19 cellular contexts compared by ENCODE assay signal in genomic region chr9:121082075-121082474, GRCh38. TPM values are rescaled to one million over a fixed set of nuclear protein-coding genes. Genes with fewer than 3 reads are reported as not detected.
A peak's percentile ranks its signal among the peaks of the same experiment; 100 is the strongest.
DNase-seq lines count a peak whose midpoint lies in the region; ATAC-seq, FAIRE-seq and TF ChIP-seq lines count a peak whose summit lies in the region.
"Had no signal": no experiment of that assay in that cellular context is flagged by ENCODE, and none has a peak within 500 bp of the region (broad histone marks: within the 10 kb centered on the region; RNA-seq: fewer than 3 reads in every experiment).

No MANE protein-coding gene starts in this region.

- peaks cover 96% of the 10 kb centered on the region for H3K79me2 ChIP-seq in Karpas-422 (ENCODE audit: low read length)

- H3K9me3 ChIP-seq in Karpas-422 (ENCODE audit: low read length) (no peaks in the 10 kb centered on the region), mucosa of descending colon (no peaks in the 10 kb centered on the region)
- H3K9me3 ChIP-seq: SJCRH30 had no signal

- TF ChIP-seq CTCF in 22Rv1 (IDR thresholded peaks at IDR 0.05) (no peak), mucosa of descending colon (IDR thresholded peaks at IDR 0.05) (no peak), GM13976 (IDR thresholded peaks at IDR 0.05; ENCODE audit: borderline replicate concordance, control extremely low read depth, extremely low read depth, insufficient read depth, missing control alignments) (no peak), D721Med (IDR thresholded peaks at IDR 0.05; ENCODE audit: insufficient read depth, missing control alignments) (no peak)

- H2AFZ ChIP-seq in Karpas-422 (ENCODE audit: low read length) = no peak overlapping the region

- H3K27ac ChIP-seq in 22Rv1 = 0 out of 2 replicates have a peak overlapping the region, but pooled peaks have one; percentile 5
- peak overlapping the region; percentile 40 for H3K27ac ChIP-seq in Karpas-422 (ENCODE audit: low read length)
- H3K27ac ChIP-seq: C4-2B, HL-60, SJCRH30 had no signal

- in situ Hi-C loops in GM13976 (cut with MboI; ENCODE audit: low sequenced_read_pairs, unreplicated experiment) = no loop called here

- no peaks in the 10 kb centered on the region for H3K9me2 ChIP-seq in Karpas-422 (replicated peaks; ENCODE audit: insufficient read depth, low read length)

- intact Hi-C loops in mucosa of descending colon (cut with DNase I, micrococcal nuclease) = no loop called here

- no peak overlapping the region for H3K4me2 ChIP-seq in Karpas-422 (ENCODE audit: low read depth, low read length, poor library complexity, severe bottlenecking)

- no peak for FAIRE-seq in D721Med (lab: Jason Lieb, UNC)
- FAIRE-seq: A204.1, HTR-8/SVneo had no signal

- DNase-seq in Karpas-422 (peak; percentile 47), OCI-M1 (lab: John Stamatoyannopoulos, UW) (peak; percentile 10), mucosa of descending colon (no peak), dedifferentiated amniotic fluid mesenchymal stem cell (ENCODE audit: extremely low spot score) (no peak), GM13976 (ENCODE audit: low spot score) (no peak), D721Med (ENCODE audit: insufficient read length, low spot score) (no peak)
- DNase-seq: EL, H9, NCI-H1092, NCI-H2081 treated with DMSO at 0.1 percent for 48 hours, NCI-H2227 treated with DMSO at 0.1 percent for 48 hours, NCI-H524, SJCRH30 had no signal

- H3K4me3 ChIP-seq in Karpas-422 (ENCODE audit: low read length) (no peak overlapping the region), mucosa of descending colon (no peak overlapping the region)
- H3K4me3 ChIP-seq: SJCRH30 had no signal

- H3K9ac ChIP-seq in Karpas-422 (ENCODE audit: low read length) = no peak overlapping the region

- ATAC-seq in mucosa of descending colon (peak; percentile 29), HG03135 (IDR thresholded peaks at IDR 0.05; ENCODE audit: unreplicated experiment) (no peak)

- H3K4me1 ChIP-seq in Karpas-422 (ENCODE audit: low read length) (peaks cover 19% of the 10 kb centered on the region), mucosa of descending colon (ENCODE audit: low read depth) (no peaks in the 10 kb centered on the region)
- H3K4me1 ChIP-seq: SJCRH30 had no signal

- H3K27me3 ChIP-seq in Karpas-422 (ENCODE audit: low read length) = no peaks in the 10 kb centered on the region
- H3K27me3 ChIP-seq: SJCRH30 had no signal

- H4K20me1 ChIP-seq in Karpas-422 (ENCODE audit: insufficient read depth, low read depth, low read length) = 0 out of 2 replicates have a peak, but pooled peaks cover 2% of the 10 kb centered on the region

- H3K36me3 ChIP-seq in Karpas-422 (ENCODE audit: insufficient read depth, low read length) (peaks cover 64% of the 10 kb centered on the region), mucosa of descending colon (ENCODE audit: low read depth) (no peaks in the 10 kb centered on the region)

RNA-seq across cellular contexts. Expression of gene CNTRL, which starts 7.3 kb away (rescaled TPM):
- total RNA-seq in Karpas-422 (2014; rRNA removed; shearing (Covaris generic); ENCODE audit: low replicate concordance) = 81.7 and 94.6 TPM in 2 replicates
- 10 to 100 TPM in 1 of 3 donors, 1 to 10 TPM in 2; 9.6 to 12.4 (median 9.7) TPM for total RNA-seq in mucosa of descending colon

RNA-seq across cellular contexts. Expression of gene C5, which starts 32.0 kb away (rescaled TPM):
- total RNA-seq in Karpas-422 (2014; rRNA removed; shearing (Covaris generic); ENCODE audit: low replicate concordance) = 6.2 and 10.2 TPM in 2 replicates
- total RNA-seq in mucosa of descending colon = 1 to 10 TPM in 2 of 3 donors, under 1 TPM in 1; 0.58 to 3.8 (median 1.3) TPM

Comparison
In these comparisons a context has a peak if more than half of its experiments do, and no peak if none do; other contexts are left out.
1. DNase-seq: peak in Karpas-422 (single experiment) and OCI-M1 (single experiment); none in mucosa of descending colon (0 of 3), dedifferentiated amniotic fluid mesenchymal stem cell (single experiment), GM13976 (single experiment) and D721Med (single experiment).